Comparison of ENCODE assay signal across 9 cellular contexts in the genomic region with DNA sequence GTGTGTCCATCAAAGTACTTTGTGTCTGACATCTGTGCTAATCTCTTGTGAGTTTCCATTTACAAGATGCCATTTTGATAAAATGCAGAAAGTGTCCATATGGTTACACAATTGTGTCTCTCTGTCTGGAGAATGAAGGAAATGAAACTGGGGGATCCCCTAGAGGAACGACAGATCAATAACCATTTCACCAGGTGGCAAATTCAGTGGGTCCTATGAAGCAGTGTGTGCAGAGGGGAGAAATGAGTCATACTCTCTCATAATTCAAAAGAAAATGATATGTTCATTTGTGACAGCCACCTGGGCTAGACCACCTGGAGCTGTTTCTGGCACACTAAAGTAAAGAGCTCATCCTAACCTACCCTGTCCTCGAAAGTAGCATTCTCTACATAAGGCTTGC. TPM values are rescaled to one million over a fixed set of nuclear protein-coding genes. Genes with fewer than 3 reads are reported as not detected.
DNase-seq lines count a peak whose midpoint lies in the region; ATAC-seq, FAIRE-seq and TF ChIP-seq lines count a peak whose summit lies in the region.
"Had no signal": no experiment of that assay in that cellular context is flagged by ENCODE, and none has a peak within 500 bp of the region (broad histone marks: within the 10 kb centered on the region; RNA-seq: fewer than 3 reads in every experiment).

No MANE protein-coding gene starts in this region.

- H3K27me3 Mint-ChIP-seq in CD14-positive monocyte (ENCODE audit: low read depth in 3 of 3), result peaks cover 1 to 4% (median 3%) of the 10 kb centered on the region in 3 donors

- no peaks in the 10 kb centered on the region for H3K36me3 Mint-ChIP-seq in CD14-positive monocyte

- H3K4me3 Mint-ChIP-seq in CD14-positive monocyte, result no peak overlapping the region
- H3K4me3 Mint-ChIP-seq: dendritic cell treated with granulocyte-macrophage colony-stimulating factor and Interleukin-4, amounts not matched to agents 40 ng/mL and 50 ng/mL, for 4 days had no signal

- no peak for FAIRE-seq in frontal cortex (lab: Jason Lieb, UNC)

- peaks cover 53% of the 10 kb centered on the region for H3K4me1 Mint-ChIP-seq in CD14-positive monocyte

- H3K27ac Mint-ChIP-seq in CD14-positive monocyte, result peak overlapping the region in 1 of 7 donors; percentile 40
- H3K27ac Mint-ChIP-seq: dendritic cell treated with granulocyte-macrophage colony-stimulating factor and Interleukin-4, amounts not matched to agents 40 ng/mL and 50 ng/mL, for 4 days had no signal

- peaks cover 0 to 3% (median 0%) of the 10 kb centered on the region in 7 donors for H3K9me3 Mint-ChIP-seq in CD14-positive monocyte
- H3K9me3 Mint-ChIP-seq: dendritic cell treated with granulocyte-macrophage colony-stimulating factor and Interleukin-4, amounts not matched to agents 40 ng/mL and 50 ng/mL, for 4 days had no signal

- no peak overlapping the region for H3K4me3 ChIP-seq in mucosa of descending colon

- peak; percentile 97 for ATAC-seq in GM18873 (IDR thresholded peaks at IDR 0.05; ENCODE audit: low FRiP score, unreplicated experiment)
- ATAC-seq in HG02759 (IDR thresholded peaks at IDR 0.05; ENCODE audit: unreplicated experiment), result peak; percentile 90
- peak; percentile 48 for ATAC-seq in mucosa of descending colon

- intact Hi-C loops in mucosa of descending colon (cut with DNase I, micrococcal nuclease), result no loop called here
- intact Hi-C loops in CD14-positive monocyte (cut with micrococcal nuclease), result no loop called here

- DNase-seq in NCI-H146 treated with DMSO at 0.1 percent for 48 hours (lab: John Stamatoyannopoulos, UW; ENCODE audit: unreplicated experiment) (peak; percentile 84), mucosa of descending colon (no peak), DMS153 (lab: John Stamatoyannopoulos, UW) (no peak), frontal cortex (ENCODE audit: low spot score in 2 of 2) (no peak), CD14-positive monocyte (ENCODE audit: low spot score) (no peak), occipital lobe (lab: John Stamatoyannopoulos, UW) (no peak)

- TF ChIP-seq CTCF in mucosa of descending colon (IDR thresholded peaks at IDR 0.05) (no peak), CD14-positive monocyte (IDR thresholded peaks at IDR 0.05) (no peak)

- no peaks in the 10 kb centered on the region for H3K4me1 ChIP-seq in mucosa of descending colon (ENCODE audit: low read depth)

- no peaks in the 10 kb centered on the region for H3K36me3 ChIP-seq in mucosa of descending colon (ENCODE audit: low read depth)

- no peaks in the 10 kb centered on the region for H3K9me3 ChIP-seq in mucosa of descending colon

RNA-seq across cellular contexts. Expression of gene CD47, which starts 10.1 kb away (rescaled TPM):
- total RNA-seq in mucosa of descending colon, result 10 to 100 TPM; 68.5 to 83.0 (median 73.2) TPM
- 444 TPM for total RNA-seq in frontal cortex
- polyA plus RNA-seq in CD14-positive monocyte, result 100 to 1,000 TPM; 173 to 203 TPM
- 352 TPM for total RNA-seq in occipital lobe
